8 cellular contexts compared by ENCODE assay signal in genomic region chr3:14948609-14949038, GRCh38. TPM values are rescaled to one million over a fixed set of nuclear protein-coding genes. Genes with fewer than 3 reads are reported as not detected.
DNase-seq lines count a peak whose midpoint lies in the region; ATAC-seq and TF ChIP-seq lines count a peak whose summit lies in the region.

No MANE protein-coding gene starts in this region.

- DNase-seq in MG63 (no peak), endothelial cell (ENCODE audit: low spot score) (no peak), DMS 273 treated with DMSO at 0.1 percent for 48 hours (lab: John Stamatoyannopoulos, UW) (no peak)

- H3K9me3 Mint-ChIP-seq in endothelial cell (ENCODE audit: unreplicated experiment), result no peaks in the 10 kb centered on the region

- H3K27me3 ChIP-seq in MG63 (no peaks in the 10 kb centered on the region), parathyroid adenoma (ENCODE audit: control insufficient read depth, insufficient read depth, low read length) (no peaks in the 10 kb centered on the region)

- peaks cover 41% of the 10 kb centered on the region for H3K4me1 Mint-ChIP-seq in endothelial cell (ENCODE audit: unreplicated experiment)

- TF ChIP-seq CTCF in endothelial cell (IDR thresholded peaks at IDR 0.05; ENCODE audit: unreplicated experiment) (no peak), parathyroid adenoma (IDR thresholded peaks at IDR 0.05) (no peak)

- H3K4me2 ChIP-seq in parathyroid adenoma (ENCODE audit: low read length), result peak overlapping the region; percentile 93

- peak overlapping the region; percentile 98 for H3K27ac ChIP-seq in parathyroid adenoma

- H3K4me3 ChIP-seq in MG63 (peak overlapping the region; percentile 81), parathyroid adenoma (ENCODE audit: low read depth, low read length) (peak overlapping the region; percentile 67)

- H3K9me3 ChIP-seq in ES-I3 (ENCODE audit: control insufficient read depth, insufficient read depth, low read length), result no peaks in the 10 kb centered on the region
- H3K9me3 ChIP-seq in MG63, result no peaks in the 10 kb centered on the region
- H3K9me3 ChIP-seq in parathyroid adenoma (ENCODE audit: control insufficient read depth, low read length), result no peaks in the 10 kb centered on the region

- peak overlapping the region; percentile 100 for H3K27ac Mint-ChIP-seq in endothelial cell (ENCODE audit: unreplicated experiment)

- H3K36me3 Mint-ChIP-seq in endothelial cell (ENCODE audit: low read depth, unreplicated experiment), result peaks cover 12% of the 10 kb centered on the region

- peak overlapping the region; percentile 91 for H3K4me3 Mint-ChIP-seq in endothelial cell (ENCODE audit: unreplicated experiment)

- H3K27me3 Mint-ChIP-seq in endothelial cell (ENCODE audit: unreplicated experiment), result peaks cover 13% of the 10 kb centered on the region

- H3K9ac ChIP-seq in ES-I3 (ENCODE audit: low read depth, low read length) (peak overlapping the region; percentile 77), parathyroid adenoma (no peak overlapping the region)

- H2AFZ ChIP-seq in parathyroid adenoma, result peak overlapping the region; percentile 93

- H3K36me3 ChIP-seq in ES-I3 (ENCODE audit: insufficient read depth, low read length), result peaks cover 5% of the 10 kb centered on the region; the same call in 1 of the 2 replicates
- H3K36me3 ChIP-seq in MG63, result peaks cover 18% of the 10 kb centered on the region
- no peaks in the 10 kb centered on the region for H3K36me3 ChIP-seq in parathyroid adenoma (ENCODE audit: control insufficient read depth, insufficient read depth, low read length)

- H3K4me1 ChIP-seq in ES-I3 (ENCODE audit: insufficient read depth, low read length) (peaks cover 5% of the 10 kb centered on the region; the same call in 1 of the 2 replicates), parathyroid adenoma (peaks cover 4% of the 10 kb centered on the region)

- peaks cover 37% of the 10 kb centered on the region for H3K79me2 ChIP-seq in parathyroid adenoma

- ATAC-seq in HG02970 (IDR thresholded peaks at IDR 0.05; ENCODE audit: low FRiP score, unreplicated experiment) (no peak), HG03196 (IDR thresholded peaks at IDR 0.05; ENCODE audit: unreplicated experiment) (no peak), GM21423 (IDR thresholded peaks at IDR 0.05; ENCODE audit: unreplicated experiment) (no peak)

RNA-seq across cellular contexts. Expression of gene NR2C2, which starts 1.2 kb away (rescaled TPM):
- total RNA-seq in MG63 (2014; rRNA removed; shearing (Covaris generic); ENCODE audit: low replicate concordance), result 6.0 and 7.1 TPM in 2 replicates
- 49.1 TPM for total RNA-seq in endothelial cell (ENCODE audit: unreplicated experiment)
